Comparison of ENCODE assay signal across 26 cellular contexts in genomic region chr6:124522335-124522734, GRCh38.
"Had no signal": no experiment of that assay in that cellular context is flagged by ENCODE, and none has a peak within 500 bp of the region (broad histone marks: within the 10 kb centered on the region; RNA-seq: fewer than 3 reads in every experiment).

No MANE protein-coding gene starts in this region.

- H3K27me3 ChIP-seq: stomach, suprapubic skin, testis, thyroid gland, tibial artery, tibial nerve, transverse colon, upper lobe of left lung, upper lobe of right lung, uterus, vagina had no signal

- H3K4me1 ChIP-seq: stomach, suprapubic skin, testis, thyroid gland, tibial artery, tibial nerve, transverse colon, upper lobe of left lung, upper lobe of right lung, uterus, vagina had no signal

- ATAC-seq: stimulated activated effector memory CD8-positive, alpha-beta T cell treated with anti-CD3 and anti-CD28 coated beads, Interleukin-12 subunit alpha, Interleukin-12 subunit beta, amount 100 ng/mL, for 72 hours; stimulated activated memory B cell treated with anti-CD40 and anti-IgM and Interleukin-4, amounts not matched to agents 10 μg/mL and 1 μg/mL and 100 μg/mL, for 72 hours; stimulated activated naive B cell treated with anti-CD40 and anti-IgM and Interleukin-4, amounts not matched to agents 10 μg/mL and 1 μg/mL and 100 μg/mL, for 72 hours; stimulated activated naive CD8-positive, alpha-beta T cell treated with anti-CD3 and anti-CD28 coated beads, Interleukin-15, amount 100 ng/mL, for 72 hours; stimulated activated naive CD8-positive, alpha-beta T cell treated with anti-CD3 and anti-CD28 coated beads, Interleukin-15, Interleukin-2, amounts not matched to agents 100 U/mL and 50 U/mL, for 24 hours; upper lobe of right lung had no signal

- DNase-seq: stimulated activated CD4-positive, alpha-beta T cell treated with anti-CD3 and anti-CD28 coated beads, Interleukin-2, amount 100 ng/mL, for 48 hours; stimulated activated CD4-positive, alpha-beta T cell treated with anti-CD3 and anti-CD28 coated beads, Interleukin-4, amount 100 ng/mL, for 1 hour; stimulated activated CD4-positive, alpha-beta T cell treated with anti-CD3 and anti-CD28 coated beads, Interleukin-4, amount 100 ng/mL, for 24 hours; stimulated activated CD4-positive, alpha-beta T cell treated with anti-CD3 and anti-CD28 coated beads, Interleukin-4, amount 100 ng/mL, for 4 hours; stimulated activated CD8-positive, alpha-beta memory T cell treated with anti-CD3 and anti-CD28 coated beads, Interleukin-4, amount 100 ng/mL, for 48 hours; stimulated activated naive B cell treated with anti-CD40 and anti-IgM and Interleukin-4, amounts not matched to agents 10 μg/mL and 1 μg/mL and 100 μg/mL, for 72 hours; stimulated activated naive CD4-positive, alpha-beta T cell; stimulated activated naive CD4-positive, alpha-beta T cell treated with Interleukin-2 at 50 U/mL for 16 hours; stimulated activated naive CD8-positive, alpha-beta T cell treated with anti-CD3 and anti-CD28 coated beads, Interleukin-15, amount 100 ng/mL, for 72 hours; stimulated activated naive CD8-positive, alpha-beta T cell treated with anti-CD3 and anti-CD28 coated beads, Interleukin-15, Interleukin-2, amounts not matched to agents 100 U/mL and 50 U/mL, for 24 hours; stomach; substantia nigra; testis; thyroid gland; tibial artery; transverse colon; trophoblast cell; upper lobe of left lung; upper lobe of right lung; uterus had no signal

- H3K4me3 ChIP-seq: stomach, suprapubic skin, testis, thoracic aorta, thyroid gland, tibial artery, tibial nerve, transverse colon, upper lobe of left lung, upper lobe of right lung, uterus, vagina had no signal

- H3K36me3 ChIP-seq: stomach, suprapubic skin, thoracic aorta, thyroid gland, tibial artery, tibial nerve, transverse colon, upper lobe of left lung, upper lobe of right lung, uterus, vagina had no signal

- H3K9me3 ChIP-seq: stomach, suprapubic skin, testis, thoracic aorta, thyroid gland, tibial artery, tibial nerve, transverse colon, upper lobe of left lung, upper lobe of right lung, uterus, vagina had no signal

- H3K27ac ChIP-seq: stomach, suprapubic skin, testis, thoracic aorta, thyroid gland, tibial artery, tibial nerve, transverse colon, upper lobe of left lung, upper lobe of right lung, uterus, vagina had no signal
